11 cellular contexts compared by ENCODE assay signal in genomic region chr16:17304814-17305169, GRCh38.
DNase-seq lines count a peak whose midpoint lies in the region; ATAC-seq, FAIRE-seq and TF ChIP-seq lines count a peak whose summit lies in the region.
"Had no signal": no experiment of that assay in that cellular context is flagged by ENCODE, and none has a peak within 500 bp of the region (broad histone marks: within the 10 kb centered on the region; RNA-seq: fewer than 3 reads in every experiment).

No MANE protein-coding gene starts in this region.

- 0 out of 2 replicates have a peak, but pooled peaks cover 4% of the 10 kb centered on the region for H3K79me2 ChIP-seq in OCI-LY1 (ENCODE audit: insufficient read depth, low read length)
- H3K79me2 ChIP-seq in fibroblast of lung (ENCODE audit: control insufficient read depth, insufficient read depth, low read length), result no peaks in the 10 kb centered on the region

- WGBS in pancreas, 2 donors, result 30 to 35% methylated on average over 3 of the region's 3 CpGs

- ATAC-seq in pancreas (peak in 2 of 4 donors; percentile 45 to 47), HG03039 (IDR thresholded peaks at IDR 0.05; ENCODE audit: unreplicated experiment) (no peak), omental fat pad (ENCODE audit: low FRiP score) (no peak)
- ATAC-seq: stimulated activated naive CD8-positive, alpha-beta T cell treated with anti-CD3 and anti-CD28 coated beads, Interleukin-15, Interleukin-2, amounts not matched to agents 100 U/mL and 50 U/mL, for 24 hours had no signal

- peaks cover 7% of the 10 kb centered on the region; the same call in 1 of the 2 replicates for H3F3A ChIP-seq in OCI-LY1 (ENCODE audit: insufficient read depth, low read length)

- no peak for FAIRE-seq in pancreas (lab: Jason Lieb, UNC)
- FAIRE-seq: endometrium had no signal

- H3K36me3 ChIP-seq in OCI-LY1 (ENCODE audit: insufficient read depth, low read length) (no peaks in the 10 kb centered on the region), fibroblast of lung (ENCODE audit: control insufficient read depth, insufficient read depth, low read length) (no peaks in the 10 kb centered on the region), pancreas (no peaks in the 10 kb centered on the region)

- no peaks in the 10 kb centered on the region for H4K20me1 ChIP-seq in OCI-LY1 (ENCODE audit: insufficient read depth, low read length)
- H4K20me1 ChIP-seq in fibroblast of lung (ENCODE audit: control insufficient read depth, extremely low read depth, insufficient read depth, low read length), result no peaks in the 10 kb centered on the region

- H3K4me3 ChIP-seq in AG09309 (ENCODE audit: control insufficient read depth, low read depth, low read length), result no peak overlapping the region
- no peak overlapping the region for H3K4me3 ChIP-seq in OCI-LY1 (ENCODE audit: low read depth, low read length, poor library complexity, severe bottlenecking)
- no peak overlapping the region for H3K4me3 ChIP-seq in fibroblast of lung (replicated peaks in 1 of 4; ENCODE audit: control extremely low read depth in 1 of 4, insufficient read depth in 1 of 4, low read depth in 3 of 4, low read length in 4 of 4)
- no peak overlapping the region for H3K4me3 ChIP-seq in pancreas

- H3K27me3 ChIP-seq in OCI-LY1 (ENCODE audit: insufficient read depth, low read length) (no peaks in the 10 kb centered on the region), fibroblast of lung (ENCODE audit: control insufficient read depth, insufficient read depth, low read length) (no peaks in the 10 kb centered on the region), pancreas (no peaks in the 10 kb centered on the region)

- peak overlapping the region; percentile 94 for H3K27ac ChIP-seq in OCI-LY1 (ENCODE audit: low read depth, low read length, poor library complexity, severe bottlenecking)
- H3K27ac ChIP-seq in fibroblast of lung (ENCODE audit: insufficient read depth, low read length), result no peak overlapping the region
- peak overlapping the region; percentile 70 to 95 (median 86) for H3K27ac ChIP-seq in pancreas

- no peaks in the 10 kb centered on the region for H3K9me2 ChIP-seq in OCI-LY1 (ENCODE audit: low read depth, low read length)

- H2AFZ ChIP-seq in OCI-LY1 (ENCODE audit: low read length) (no peak overlapping the region), fibroblast of lung (ENCODE audit: low read length) (no peak overlapping the region)

- intact Hi-C loops in pancreas (cut with DNase I), result no loop called here

- H3K9me3 ChIP-seq in OCI-LY1 (ENCODE audit: low read length), result no peaks in the 10 kb centered on the region
- no peaks in the 10 kb centered on the region for H3K9me3 ChIP-seq in fibroblast of lung (ENCODE audit: control insufficient read depth, insufficient read depth, low read depth, low read length)
- no peaks in the 10 kb centered on the region for H3K9me3 ChIP-seq in pancreas

- TF ChIP-seq CTCF in AG09309 (IDR thresholded peaks at IDR 0.05; ENCODE audit: control insufficient read depth, insufficient read depth, low read depth, low read length, missing control alignments) (peak; percentile 13), OCI-LY1 (IDR thresholded peaks at IDR 0.05; ENCODE audit: low read length) (peak; percentile 15; the same call in 1 of the 2 replicates), fibroblast of lung (conservative IDR thresholded peaks at IDR 0.05 in 1 of 2, IDR thresholded peaks at IDR 0.05 in 1 of 2; ENCODE audit: low read depth in 1 of 2, low read length in 2 of 2) (no peak), pancreas (IDR thresholded peaks at IDR 0.05) (no peak), omental fat pad (IDR thresholded peaks at IDR 0.05) (no peak)

- peak overlapping the region; percentile 37; the same call in 1 of the 2 replicates for H3K4me2 ChIP-seq in OCI-LY1 (ENCODE audit: low read length)
- no peak overlapping the region for H3K4me2 ChIP-seq in fibroblast of lung (ENCODE audit: extremely low read depth, insufficient read depth, low read length)

- H3K4me1 ChIP-seq in OCI-LY1 (ENCODE audit: insufficient read depth, low read length, severe bottlenecking) (peaks cover 63% of the 10 kb centered on the region), fibroblast of lung (ENCODE audit: control insufficient read depth, extremely low read depth, insufficient read depth, low read length) (no peaks in the 10 kb centered on the region), pancreas (peaks cover 49 to 66% (median 63%) of the 10 kb centered on the region in 3 donors)

- no peak for DNase-seq in AG09309 (ENCODE audit: low read depth)
- DNase-seq in fibroblast of lung (ENCODE audit: low read depth in 2 of 2), result peak; percentile 36 to 52
- DNase-seq in pancreas, result peak in 4 of 6 donors; percentile 37 to 61 (median 57)
- no peak for DNase-seq in NCI-H1417 treated with DMSO at 0.1 percent for 48 hours (lab: John Stamatoyannopoulos, UW)
- DNase-seq in omental fat pad (ENCODE audit: low spot score), result no peak
- DNase-seq in D341Med (ENCODE audit: low spot score), result no peak
- DNase-seq: NCI-H2029 treated with DMSO at 0.1 percent for 48 hours; stimulated activated naive CD8-positive, alpha-beta T cell treated with anti-CD3 and anti-CD28 coated beads, Interleukin-15, Interleukin-2, amounts not matched to agents 100 U/mL and 50 U/mL, for 24 hours had no signal

- H3K9ac ChIP-seq in OCI-LY1 (ENCODE audit: low read length) (peak overlapping the region; percentile 25; the same call in 1 of the 2 replicates), fibroblast of lung (ENCODE audit: insufficient read depth, low read length) (no peak overlapping the region)

Comparison
In these comparisons a context has a peak if more than half of its experiments do, and no peak if none do; other contexts are left out.
1. DNase-seq: peak in fibroblast of lung (2 of 2) and pancreas (4 of 6); none in AG09309 (single experiment), NCI-H1417 treated with DMSO at 0.1 percent for 48 hours (single experiment), omental fat pad (single experiment) and D341Med (single experiment).
2. CTCF ChIP-seq: peak in AG09309 (single experiment) and OCI-LY1 (single experiment); none in fibroblast of lung (0 of 2), pancreas (0 of 4) and omental fat pad (0 of 3).